8 cellular contexts compared by ENCODE assay signal in the genomic region with DNA sequence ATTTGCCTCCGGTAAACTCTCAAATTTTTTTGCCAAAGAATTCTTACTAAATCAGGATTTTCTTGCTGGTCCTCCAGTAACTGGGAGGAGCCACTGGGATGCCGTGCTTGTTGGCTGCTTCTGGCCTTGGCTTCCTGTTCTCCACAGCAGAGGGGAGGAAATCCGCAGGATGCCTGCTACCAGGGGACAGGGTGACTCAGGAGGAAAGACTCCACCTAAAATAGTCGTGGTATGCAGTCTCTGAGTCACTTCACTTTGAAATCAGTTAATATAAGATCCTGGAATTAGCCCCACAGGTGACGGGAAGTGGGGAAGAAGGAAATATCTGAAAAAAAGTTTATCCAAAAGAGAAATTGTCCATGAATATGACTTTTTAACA. TPM values are rescaled to one million over a fixed set of nuclear protein-coding genes. Genes with fewer than 3 reads are reported as not detected.
DNase-seq lines count a peak whose midpoint lies in the region; ATAC-seq and TF ChIP-seq lines count a peak whose summit lies in the region.

No MANE protein-coding gene starts in this region.

- no peaks in the 10 kb centered on the region for H3K9me3 Mint-ChIP-seq in activated T-helper 17 cell treated with anti-CD3 and anti-CD28 coated beads, Interleukin-2, amount 50 U/mL, for 72 hours
- H3K9me3 Mint-ChIP-seq in glutamatergic neuron (ENCODE audit: unreplicated experiment): no peaks in the 10 kb centered on the region

- TF ChIP-seq POLR2A in suprapubic skin (IDR thresholded peaks at IDR 0.05): no peak

- no peak for TF ChIP-seq EP300 in suprapubic skin (IDR thresholded peaks at IDR 0.05)

- 6% methylated on average over 5 of the region's 5 CpGs for WGBS in suprapubic skin

- H3K27me3 ChIP-seq in suprapubic skin: no peaks in the 10 kb centered on the region

- H3K36me3 ChIP-seq in suprapubic skin: no peaks in the 10 kb centered on the region

- no peak for ATAC-seq in activated T-helper 17 cell treated with anti-CD3 and anti-CD28 coated beads, Interleukin-2, amount 50 U/mL, for 72 hours (replicated peaks)

- peaks cover 17% of the 10 kb centered on the region for H3K4me1 ChIP-seq in suprapubic skin

- H3K36me3 Mint-ChIP-seq in activated T-helper 17 cell treated with anti-CD3 and anti-CD28 coated beads, Interleukin-2, amount 50 U/mL, for 72 hours (ENCODE audit: low read depth): no peaks in the 10 kb centered on the region
- no peaks in the 10 kb centered on the region for H3K36me3 Mint-ChIP-seq in glutamatergic neuron (ENCODE audit: unreplicated experiment)

- no peaks in the 10 kb centered on the region for H3K4me1 Mint-ChIP-seq in activated T-helper 17 cell treated with anti-CD3 and anti-CD28 coated beads, Interleukin-2, amount 50 U/mL, for 72 hours
- no peaks in the 10 kb centered on the region for H3K4me1 Mint-ChIP-seq in glutamatergic neuron (ENCODE audit: low read depth, unreplicated experiment)

- DNase-seq in AG09319 (ENCODE audit: extremely low read depth, low read depth) (peak; percentile 76), Kasumi-1 (lab: John Stamatoyannopoulos, UW) (peak; percentile 94 to 95), astrocyte of the cerebellum (ENCODE audit: low read depth) (peak; percentile 95), iPS-NIHi11 (ENCODE audit: low spot score) (peak; percentile 68), suprapubic skin (ENCODE audit: low spot score in 2 of 2) (peak; percentile 82 to 90), cortex of kidney (lab: John Stamatoyannopoulos, UW) (no peak), glutamatergic neuron (no peak)

- H3K27ac ChIP-seq in suprapubic skin: peak overlapping the region; percentile 46

- H3K4me3 ChIP-seq in astrocyte of the cerebellum (ENCODE audit: low read depth, low read length) (no peak overlapping the region), suprapubic skin (no peak overlapping the region)

- no peak for TF ChIP-seq CTCF in AG09319 (IDR thresholded peaks at IDR 0.05; ENCODE audit: low read depth, low read length)
- no peak for TF ChIP-seq CTCF in astrocyte of the cerebellum (IDR thresholded peaks at IDR 0.05; ENCODE audit: low read depth, low read length, missing control alignments)
- TF ChIP-seq CTCF in suprapubic skin (IDR thresholded peaks at IDR 0.05): no peak
- no peak for TF ChIP-seq CTCF in glutamatergic neuron (IDR thresholded peaks at IDR 0.05; ENCODE audit: partially characterized antibody, unreplicated experiment)

- H3K9me3 ChIP-seq in suprapubic skin: no peaks in the 10 kb centered on the region

- H3K27me3 Mint-ChIP-seq in activated T-helper 17 cell treated with anti-CD3 and anti-CD28 coated beads, Interleukin-2, amount 50 U/mL, for 72 hours: peaks cover 17% of the 10 kb centered on the region
- H3K27me3 Mint-ChIP-seq in glutamatergic neuron (ENCODE audit: unreplicated experiment): no peaks in the 10 kb centered on the region

- H3K27ac Mint-ChIP-seq in activated T-helper 17 cell treated with anti-CD3 and anti-CD28 coated beads, Interleukin-2, amount 50 U/mL, for 72 hours: no peak overlapping the region
- H3K27ac Mint-ChIP-seq in glutamatergic neuron (ENCODE audit: unreplicated experiment): no peak overlapping the region

- no peak overlapping the region for H3K4me3 Mint-ChIP-seq in activated T-helper 17 cell treated with anti-CD3 and anti-CD28 coated beads, Interleukin-2, amount 50 U/mL, for 72 hours
- H3K4me3 Mint-ChIP-seq in glutamatergic neuron (ENCODE audit: unreplicated experiment): no peak overlapping the region

- in situ Hi-C loops in astrocyte of the cerebellum (cut with HindIII; ENCODE audit: low sequenced_read_pairs): no loop called here

RNA-seq across cellular contexts. Expression of a gene that starts 6.5 kb away (rescaled TPM):
- total RNA-seq in suprapubic skin (1 to 10 TPM; 1.8 to 7.9 (median 3.4) TPM), glutamatergic neuron (ENCODE audit: unreplicated experiment) (not detected)
- total RNA-seq in activated T-helper 17 cell treated with anti-CD3 and anti-CD28 coated beads, Interleukin-2, amount 50 U/mL, for 72 hours: not detected

RNA-seq across cellular contexts. Expression of a gene that starts 37.5 kb away (rescaled TPM):
- 10 to 100 TPM; 80.4 to 96.4 (median 83.6) TPM for total RNA-seq in suprapubic skin
- total RNA-seq in activated T-helper 17 cell treated with anti-CD3 and anti-CD28 coated beads, Interleukin-2, amount 50 U/mL, for 72 hours: under 1 TPM in 1 of 2 donors, not detected in 1; 0.32 TPM
- not detected for total RNA-seq in glutamatergic neuron (ENCODE audit: unreplicated experiment)

Comparison
In these comparisons a context has a peak if more than half of its experiments do, and no peak if none do; other contexts are left out.
1. DNase-seq: peak in AG09319 (single experiment), Kasumi-1 (2 of 2), astrocyte of the cerebellum (single experiment), iPS-NIHi11 (single experiment) and suprapubic skin (2 of 2); none in cortex of kidney (single experiment) and glutamatergic neuron (single experiment).
2. RNA of a gene that starts 37.5 kb away (total RNA-seq): 80.4 to 96.4 TPM in suprapubic skin; 0.32 TPM in activated T-helper 17 cell treated with anti-CD3 and anti-CD28 coated beads, Interleukin-2, amount 50 U/mL, for 72 hours and not detected in glutamatergic neuron (single experiment); every median in the first group is over 10 times any median in the second.